In genomic region chrX:40346379-40346778, GRCh38 we compare ENCODE assay signal across 37 cellular contexts.
DNase-seq lines count a peak whose midpoint lies in the region; ATAC-seq, FAIRE-seq and TF ChIP-seq lines count a peak whose summit lies in the region.
"Had no signal": no experiment of that assay in that cellular context is flagged by ENCODE, and none has a peak within 500 bp of the region (broad histone marks: within the 10 kb centered on the region; RNA-seq: fewer than 3 reads in every experiment).

No MANE protein-coding gene starts in this region.

- H3K4me1 ChIP-seq in HepG2 (ENCODE audit: insufficient read depth, low read length) (no peaks in the 10 kb centered on the region), right lobe of liver (no peaks in the 10 kb centered on the region), HEK293 (ENCODE audit: control insufficient read depth, insufficient read depth, low read length) (no peaks in the 10 kb centered on the region), astrocyte (ENCODE audit: insufficient read depth, low read length) (no peaks in the 10 kb centered on the region), kidney (ENCODE audit: control insufficient read depth in 1 of 2, insufficient read depth in 1 of 2, low read depth in 1 of 2, low read length in 2 of 2) (no peaks in the 10 kb centered on the region), spleen (no peaks in the 10 kb centered on the region)
- H3K4me1 ChIP-seq: A549; BE2C; BLaER1; BLaER1 treated with 17β-estradiol and CSF1 and Interleukin-3, amounts not matched to agents 10 nM and 100 nM; Caco-2 had no signal

- H3K27me3 ChIP-seq in HepG2 (ENCODE audit: control insufficient read depth in 1 of 2, insufficient read depth in 2 of 2, low read length in 2 of 2) (no peaks in the 10 kb centered on the region), right lobe of liver (no peaks in the 10 kb centered on the region), astrocyte (ENCODE audit: insufficient read depth, low read length) (no peaks in the 10 kb centered on the region), spleen (replicated peaks in 1 of 7) (peaks cover 0 to 2% (median 0%) of the 10 kb centered on the region in 7 donors)
- H3K27me3 ChIP-seq: BE2C; BLaER1; BLaER1 treated with 17β-estradiol and CSF1 and Interleukin-3, amounts not matched to agents 10 nM and 100 nM had no signal

- H3K36me3 Mint-ChIP-seq in astrocyte (ENCODE audit: low read depth, unreplicated experiment) = no peaks in the 10 kb centered on the region
- H3K36me3 Mint-ChIP-seq: CD14-positive monocyte; CD4-positive, alpha-beta memory T cell; CD4-positive, CD25-positive, alpha-beta regulatory T cell; CD8-positive, alpha-beta memory T cell; CD8-positive, alpha-beta T cell had no signal

- H2AFZ ChIP-seq in HepG2 (ENCODE audit: low read length) (no peak overlapping the region), astrocyte (ENCODE audit: low read depth, low read length) (no peak overlapping the region)

- H3K9me3 Mint-ChIP-seq in astrocyte (ENCODE audit: unreplicated experiment) = peaks cover 4% of the 10 kb centered on the region
- H3K9me3 Mint-ChIP-seq: CD4-positive, alpha-beta T cell; CD8-positive, alpha-beta T cell had no signal

- intact Hi-C loops in HepG2 (cut with micrococcal nuclease; ENCODE audit: unreplicated experiment) (no loop called here), right lobe of liver (cut with DNase I) (no loop called here), kidney (cut with DNase I) (no loop called here), spleen (cut with DNase I; ENCODE audit: low total_unique reads) (no loop called here)

- in situ Hi-C loops in HepG2 (cut with HindIII; ENCODE audit: extremely low pct_ligation_motif_present, low pct_unique_long_range_greater_than_20kb) = no loop called here

- H3K27ac ChIP-seq in HepG2 (ENCODE audit: extremely low read length, insufficient read depth, low read length) (no peak overlapping the region), right lobe of liver (no peak overlapping the region), HEK293 (ENCODE audit: extremely low read depth, low read depth, low read length) (no peak overlapping the region), astrocyte (ENCODE audit: low read depth, low read length) (no peak overlapping the region), kidney (ENCODE audit: low read depth in 2 of 2, low read length in 2 of 2) (no peak overlapping the region), spleen (no peak overlapping the region)
- H3K27ac ChIP-seq: 22Rv1; A549; BLaER1; BLaER1 treated with 17β-estradiol and CSF1 and Interleukin-3, amounts not matched to agents 10 nM and 100 nM; C4-2B had no signal

- WGBS in HepG2 (ENCODE audit: low lambda C conversion rate) = 8% methylated on average over 1 of the region's 1 CpG
- WGBS in right lobe of liver (ENCODE audit: insufficient coverage, low coverage, low lambda C conversion rate, missing lambda C conversion rate) = 86% methylated on average over 1 of the region's 1 CpG
- WGBS in spleen, 5 donors = 56 to 100% (median 83%) methylated on average over 1 of the region's 1 CpG

- no peak for DNase-seq in HepG2 (ENCODE audit: low spot score)
- no peak for DNase-seq in right lobe of liver
- no peak for DNase-seq in astrocyte (ENCODE audit: low read depth)
- DNase-seq in kidney = no peak
- no peak for DNase-seq in spleen
- no peak for DNase-seq in frontal cortex (ENCODE audit: low spot score in 2 of 2)
- DNase-seq: 8988T; ACHN; AML-193; BE2C; C1 segment of cervical spinal cord; Caco-2; Calu3; CD4-positive, alpha-beta memory T cell; CD4-positive, alpha-beta T cell; CD4-positive, CD25-positive, alpha-beta regulatory T cell; CD8-positive, alpha-beta memory T cell; CD8-positive, alpha-beta T cell; COR-L47; DMS 273 treated with DMSO at 0.1 percent for 48 hours; DMS153; DMS53; DMS79; DMS79 treated with DMSO at 0.1 percent for 48 hours; DND-41; EL had no signal

- no peak for TF ChIP-seq POLR2A in HepG2 (IDR thresholded peaks at IDR 0.05; ENCODE audit: insufficient read depth in 1 of 2, low read depth in 2 of 2, low read length in 2 of 2)
- no peak for TF ChIP-seq POLR2A in right lobe of liver (IDR thresholded peaks at IDR 0.05)
- no peak for TF ChIP-seq POLR2A in spleen (IDR thresholded peaks at IDR 0.05)

- H3K4me3 ChIP-seq in HepG2 (replicated peaks in 1 of 3; ENCODE audit: insufficient read depth in 1 of 3, low read depth in 2 of 3, low read length in 3 of 3) = no peak overlapping the region
- H3K4me3 ChIP-seq in right lobe of liver = no peak overlapping the region
- no peak overlapping the region for H3K4me3 ChIP-seq in HEK293 (ENCODE audit: low read depth, low read length)
- H3K4me3 ChIP-seq in astrocyte (ENCODE audit: insufficient read depth, low read depth, low read length) = no peak overlapping the region
- H3K4me3 ChIP-seq in kidney (ENCODE audit: low read length in 2 of 2) = no peak overlapping the region
- no peak overlapping the region for H3K4me3 ChIP-seq in spleen
- H3K4me3 ChIP-seq: A549; BLaER1; BLaER1 treated with 17β-estradiol and CSF1 and Interleukin-3, amounts not matched to agents 10 nM and 100 nM had no signal

- H3K9ac ChIP-seq in HepG2 (ENCODE audit: insufficient read depth, low read depth, low read length) (no peak overlapping the region), astrocyte (ENCODE audit: low read length) (no peak overlapping the region), kidney (ENCODE audit: low read length in 2 of 2) (no peak overlapping the region)
- H3K9ac ChIP-seq: BLaER1; BLaER1 treated with 17β-estradiol and CSF1 and Interleukin-3, amounts not matched to agents 10 nM and 100 nM had no signal

- no peak for TF ChIP-seq RAD21 in HepG2 (CRISPR knock-in tag; IDR thresholded peaks at IDR 0.05)

- H3K79me2 ChIP-seq in HepG2 (ENCODE audit: insufficient read depth, low read length) = no peaks in the 10 kb centered on the region
- no peaks in the 10 kb centered on the region for H3K79me2 ChIP-seq in astrocyte (ENCODE audit: insufficient read depth, low read length)

- TF ChIP-seq EP300 in HepG2 (IDR thresholded peaks at IDR 0.05; ENCODE audit: low read depth in 2 of 2, low read length in 2 of 2) (no peak), HepG2 (CRISPR knock-in tag; IDR thresholded peaks at IDR 0.05; ENCODE audit: borderline replicate concordance) (no peak)

- CTCF ChIA-PET in HepG2 (lab: Yijun Ruan, JAX; ENCODE audit: low intra/inter-chr PET ratio, low total read pairs) (no interaction called here), HEK293 (lab: Yijun Ruan, JAX) (no interaction called here)

- BruUV-seq in HepG2 (replicated peaks; lab: Mats Ljungman, UMichigan) = no TSS peak

- H3K4me2 ChIP-seq in HepG2 (ENCODE audit: low read depth, low read length) = no peak overlapping the region
- H3K4me2 ChIP-seq in astrocyte (ENCODE audit: low read length) = no peak overlapping the region
- H3K4me2 ChIP-seq: A549; BLaER1; BLaER1 treated with 17β-estradiol and CSF1 and Interleukin-3, amounts not matched to agents 10 nM and 100 nM had no signal

- H3K9me3 ChIP-seq in HepG2 (ENCODE audit: low read length) (no peaks in the 10 kb centered on the region), right lobe of liver (peaks cover 0 to 9% (median 0%) of the 10 kb centered on the region in 4 donors), HEK293 (ENCODE audit: control insufficient read depth, insufficient read depth, low read depth, low read length) (no peaks in the 10 kb centered on the region), astrocyte (ENCODE audit: insufficient read depth, low read depth, low read length) (no peaks in the 10 kb centered on the region), kidney (ENCODE audit: control insufficient read depth in 1 of 2, low read length in 2 of 2) (no peaks in the 10 kb centered on the region), spleen (peaks cover 0 to 18% (median 0%) of the 10 kb centered on the region in 8 donors)
- H3K9me3 ChIP-seq: BE2C, Caco-2 had no signal

- FAIRE-seq in HepG2 (lab: Jason Lieb, UNC) (no peak), astrocyte (lab: Jason Lieb, UNC) (peak; percentile 64), kidney (lab: Jason Lieb, UNC) (peak; percentile 44), frontal cortex (lab: Jason Lieb, UNC) (no peak)
- FAIRE-seq: A204.1, D721Med had no signal

- H4K20me1 ChIP-seq in HepG2 (ENCODE audit: insufficient read depth, low read length) (no peaks in the 10 kb centered on the region), astrocyte (ENCODE audit: insufficient read depth, low read length) (no peaks in the 10 kb centered on the region)
- H4K20me1 ChIP-seq: BLaER1; BLaER1 treated with 17β-estradiol and CSF1 and Interleukin-3, amounts not matched to agents 10 nM and 100 nM had no signal

- H3K27me3 Mint-ChIP-seq in astrocyte (ENCODE audit: low read depth, unreplicated experiment) = no peaks in the 10 kb centered on the region
- H3K27me3 Mint-ChIP-seq: CD4-positive, alpha-beta T cell; CD4-positive, CD25-positive, alpha-beta regulatory T cell had no signal

- POLR2A ChIA-PET in HepG2 (lab: Yijun Ruan, JAX) = no interaction called here
- POLR2A ChIA-PET in HEK293 (lab: Yijun Ruan, JAX) = no interaction called here

- no peak overlapping the region for H3K4me3 Mint-ChIP-seq in astrocyte (ENCODE audit: unreplicated experiment)
- H3K4me3 Mint-ChIP-seq: B cell; CD14-positive monocyte; CD4-positive, alpha-beta memory T cell; CD4-positive, alpha-beta T cell; CD4-positive, CD25-positive, alpha-beta regulatory T cell; CD8-positive, alpha-beta memory T cell; CD8-positive, alpha-beta T cell had no signal

- H3K27ac Mint-ChIP-seq in astrocyte (ENCODE audit: unreplicated experiment) = no peak overlapping the region
- H3K27ac Mint-ChIP-seq: B cell; CD14-positive monocyte; CD4-positive, alpha-beta memory T cell; CD4-positive, alpha-beta T cell; CD4-positive, CD25-positive, alpha-beta regulatory T cell; CD8-positive, alpha-beta T cell had no signal

- ATAC-seq in HepG2 (no peak), right lobe of liver (no peak), HG03521 (IDR thresholded peaks at IDR 0.05; ENCODE audit: unreplicated experiment) (no peak)
- ATAC-seq: A549; CD8-positive, alpha-beta T cell had no signal

- TF ChIP-seq CTCF in HepG2 (CRISPR knock-in tag; IDR thresholded peaks at IDR 0.05) (no peak), right lobe of liver (IDR thresholded peaks at IDR 0.05) (no peak), HEK293 (tag by site-specific recombination; IDR thresholded peaks at IDR 0.05) (no peak), astrocyte (IDR thresholded peaks at IDR 0.05; ENCODE audit: insufficient read depth, low read depth, low read length) (no peak), kidney (IDR thresholded peaks at IDR 0.05; ENCODE audit: borderline replicate concordance, extremely low read depth, insufficient read depth) (no peak), spleen (IDR thresholded peaks at IDR 0.05 in 8 of 11, conservative IDR thresholded peaks at IDR 0.05 in 3 of 11) (no peak)

- H3K36me3 ChIP-seq in HepG2 (replicated peaks in 1 of 2; ENCODE audit: control insufficient read depth in 1 of 2, insufficient read depth in 2 of 2, low read length in 2 of 2) (no peaks in the 10 kb centered on the region), right lobe of liver (no peaks in the 10 kb centered on the region), HEK293 (ENCODE audit: control insufficient read depth in 2 of 2, insufficient read depth in 1 of 2, low read length in 2 of 2) (no peaks in the 10 kb centered on the region), astrocyte (ENCODE audit: insufficient read depth, low read length) (no peaks in the 10 kb centered on the region), kidney (ENCODE audit: control insufficient read depth in 1 of 2, insufficient read depth in 2 of 2, low read length in 2 of 2) (no peaks in the 10 kb centered on the region), spleen (no peaks in the 10 kb centered on the region)
- H3K36me3 ChIP-seq: BE2C; BLaER1; BLaER1 treated with 17β-estradiol and CSF1 and Interleukin-3, amounts not matched to agents 10 nM and 100 nM had no signal

- peaks cover 6% of the 10 kb centered on the region for H3K4me1 Mint-ChIP-seq in astrocyte (ENCODE audit: low read depth, unreplicated experiment)
- H3K4me1 Mint-ChIP-seq: B cell; CD14-positive monocyte; CD4-positive, CD25-positive, alpha-beta regulatory T cell; CD8-positive, alpha-beta memory T cell had no signal

Comparison
In these comparisons a context has a peak if more than half of its experiments do, and no peak if none do; other contexts are left out.
1. Of the 63 proteins assayed by ChIP-seq in both HepG2 and HEK293: peak only in HepG2: none; only in HEK293: ATF2; in both: none; in neither: 62.